Comparison of ENCODE assay signal across 11 cellular contexts in the genomic region with DNA sequence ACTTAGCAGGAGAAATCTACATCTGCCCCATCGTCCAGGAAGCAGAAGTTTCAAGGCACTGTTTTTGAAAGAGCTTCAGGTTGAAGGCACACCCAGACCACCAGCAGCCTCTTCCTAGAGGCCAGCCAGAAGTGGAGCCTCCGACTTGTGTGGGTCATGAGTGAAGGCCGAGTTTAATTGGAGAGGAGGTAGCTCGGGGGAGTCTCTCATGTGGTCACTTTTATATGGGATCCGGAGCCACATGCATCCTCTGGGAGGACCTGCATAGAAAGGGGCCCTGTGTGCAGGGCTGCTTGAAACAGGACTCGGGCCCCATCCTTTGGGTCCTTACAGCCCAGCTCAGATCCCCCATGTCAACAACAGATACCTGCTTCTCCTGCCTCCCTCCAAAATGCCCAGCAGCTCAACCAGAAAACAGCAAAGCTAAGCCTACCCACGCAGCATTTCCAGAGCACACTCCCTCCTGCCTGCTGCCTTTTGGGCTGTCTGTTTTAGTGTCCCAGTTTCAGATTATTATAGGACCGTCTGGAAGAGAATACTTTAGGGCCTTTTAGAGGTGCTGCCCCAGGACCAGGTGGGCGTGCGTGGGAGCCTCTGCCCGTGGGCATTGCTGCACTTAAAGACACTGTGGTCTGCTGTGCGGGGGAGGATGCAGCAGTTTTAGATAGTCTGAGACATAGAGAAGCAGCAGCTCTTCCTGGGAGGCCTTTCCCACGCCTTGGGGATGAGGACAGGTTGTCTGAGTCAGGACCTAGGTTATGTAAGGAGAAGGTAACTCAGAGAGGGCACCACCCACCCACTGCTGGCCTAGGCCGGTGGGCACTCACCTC. TPM values are rescaled to one million over a fixed set of nuclear protein-coding genes. Genes with fewer than 3 reads are reported as not detected.
A peak's percentile ranks its signal among the peaks of the same experiment; 100 is the strongest.
DNase-seq lines count a peak whose midpoint lies in the region; ATAC-seq and TF ChIP-seq lines count a peak whose summit lies in the region.
"Had no signal": no experiment of that assay in that cellular context is flagged by ENCODE, and none has a peak within 500 bp of the region (broad histone marks: within the 10 kb centered on the region; RNA-seq: fewer than 3 reads in every experiment).

No MANE protein-coding gene starts in this region.

- H3K23ac ChIP-seq in H9 (ENCODE audit: insufficient read length, low read depth, low read length), result no peak overlapping the region

- H4K91ac ChIP-seq in H9 (ENCODE audit: insufficient read length, low read depth, low read length), result no peak overlapping the region

- no peak overlapping the region for H2BK15ac ChIP-seq in H9 (ENCODE audit: low read depth, low read length)

- no peaks in the 10 kb centered on the region for H3K79me1 ChIP-seq in H9 (ENCODE audit: insufficient read depth, low read depth, low read length, poor library complexity, severe bottlenecking)

- H3K27me3 ChIP-seq in H9 (ENCODE audit: insufficient read depth, low read length) (no peaks in the 10 kb centered on the region), RWPE2 (ENCODE audit: insufficient read depth, poor library complexity, severe bottlenecking) (no peaks in the 10 kb centered on the region), kidney epithelial cell (ENCODE audit: control insufficient read depth, insufficient read depth, low read length) (no peaks in the 10 kb centered on the region), spleen (replicated peaks in 1 of 7) (no peaks in the 10 kb centered on the region), A673 (replicated peaks; ENCODE audit: insufficient read depth, low read depth, low read length, poor library complexity) (no peaks in the 10 kb centered on the region)

- H3K4me1 ChIP-seq in H9 (ENCODE audit: insufficient read depth, low read length), result no peaks in the 10 kb centered on the region; the same call in 1 of the 2 replicates
- H3K4me1 ChIP-seq in RWPE2 (ENCODE audit: insufficient read depth, poor library complexity, severe bottlenecking), result peaks cover 51% of the 10 kb centered on the region
- peaks cover 0 to 81% (median 62%) of the 10 kb centered on the region in 6 donors for H3K4me1 ChIP-seq in spleen
- H3K4me1 ChIP-seq in A673 (ENCODE audit: insufficient read depth, low read length, poor library complexity, severe bottlenecking), result peaks cover 11% of the 10 kb centered on the region
- H3K4me1 ChIP-seq: HAP-1 had no signal

- H3K79me2 ChIP-seq in H9 (ENCODE audit: insufficient read depth, low read length), result no peaks in the 10 kb centered on the region; the same call in 1 of the 2 replicates

- no peak overlapping the region for H3K4me2 ChIP-seq in H9 (ENCODE audit: insufficient read depth, insufficient read length, low read length)

- TF ChIP-seq CTCF in H9 (conservative IDR thresholded peaks at IDR 0.05) (no peak), RWPE2 (IDR thresholded peaks at IDR 0.05; ENCODE audit: poor library complexity, severe bottlenecking) (no peak), kidney epithelial cell (IDR thresholded peaks at IDR 0.05; ENCODE audit: insufficient read depth, low read length, poor library complexity, severe bottlenecking) (no peak), spleen (IDR thresholded peaks at IDR 0.05 in 8 of 11, conservative IDR thresholded peaks at IDR 0.05 in 3 of 11) (no peak), A673 (conservative IDR thresholded peaks at IDR 0.05; ENCODE audit: low read depth, low read length) (no peak)

- H3K9ac ChIP-seq in H9 (ENCODE audit: extremely low read depth, insufficient read length, low read length), result no peak overlapping the region

- H3K9me3 Mint-ChIP-seq in H9, result no peaks in the 10 kb centered on the region
- H3K9me3 Mint-ChIP-seq: natural killer cell had no signal

- no peaks in the 10 kb centered on the region for H4K20me1 ChIP-seq in H9 (ENCODE audit: control insufficient read depth, insufficient read depth, insufficient read length)

- WGBS in H9 (ENCODE audit: extremely low coverage, insufficient read length, low lambda C conversion rate), result no CpG with 5 or more reads among the region's 14 CpGs
- 71 to 85% (median 79%) methylated on average over 14 of the region's 14 CpGs for WGBS in spleen, 5 donors

- H3K27ac ChIP-seq in H9 (ENCODE audit: insufficient read length, low read depth, low read length), result no peak overlapping the region
- peak overlapping the region; percentile 65 for H3K27ac ChIP-seq in RWPE2 (ENCODE audit: poor library complexity, severe bottlenecking)
- H3K27ac ChIP-seq in spleen, result no peak overlapping the region
- no peak overlapping the region for H3K27ac ChIP-seq in A673 (ENCODE audit: low read depth, low read length, poor library complexity, severe bottlenecking)

- H3K27me3 Mint-ChIP-seq in H9 (ENCODE audit: low read depth), result no peaks in the 10 kb centered on the region

- H3K36me3 ChIP-seq in RWPE2 (ENCODE audit: low read depth) (peaks cover 54% of the 10 kb centered on the region), kidney epithelial cell (ENCODE audit: control insufficient read depth, insufficient read depth, low read length) (no peaks in the 10 kb centered on the region), spleen (peaks cover 0 to 44% (median 0%) of the 10 kb centered on the region in 6 donors), A673 (ENCODE audit: insufficient read depth, low read length, poor library complexity, severe bottlenecking) (peaks cover 14% of the 10 kb centered on the region)

- no peak for TF ChIP-seq POLR2A in spleen (IDR thresholded peaks at IDR 0.05)

- DNase-seq in H9 (no peak), RWPE2 (ENCODE audit: low spot score) (peak; percentile 56), kidney epithelial cell (ENCODE audit: low read depth) (peak; percentile 45), spleen (peak; percentile 44), Kasumi-1 (lab: John Stamatoyannopoulos, UW) (no peak), AG20443 (ENCODE audit: low spot score) (no peak), A673 (ENCODE audit: low spot score) (no peak)
- DNase-seq: activated CD8-positive, alpha-beta memory T cell treated with anti-CD3 and anti-CD28 coated beads, Interleukin-2, amount 50 U/mL, for 48 hours; natural killer cell had no signal

- H2BK5ac ChIP-seq in H9 (ENCODE audit: insufficient read length, low read length), result no peak overlapping the region

- H3K4me3 Mint-ChIP-seq in H9, result no peak overlapping the region
- H3K4me3 Mint-ChIP-seq: brain, natural killer cell had no signal

- intact Hi-C loops in spleen (cut with DNase I; ENCODE audit: low total_unique reads) (no loop called here), A673 (cut with micrococcal nuclease; ENCODE audit: unreplicated experiment) (no loop called here)

- no peak overlapping the region for H2AK5ac ChIP-seq in H9 (ENCODE audit: insufficient read length, low read length)

- no peak overlapping the region for H2BK20ac ChIP-seq in H9 (ENCODE audit: low read depth, low read length, poor library complexity, severe bottlenecking)

- H3K9me3 ChIP-seq in H9 (ENCODE audit: control insufficient read depth, low read depth, low read length), result no peaks in the 10 kb centered on the region
- H3K9me3 ChIP-seq in RWPE2 (ENCODE audit: severe bottlenecking), result no peaks in the 10 kb centered on the region
- H3K9me3 ChIP-seq in spleen, result peaks cover 0 to 10% (median 7%) of the 10 kb centered on the region in 8 donors
- H3K9me3 ChIP-seq in A673 (ENCODE audit: low read depth, low read length, poor library complexity, severe bottlenecking), result peaks cover 6% of the 10 kb centered on the region
- H3K9me3 ChIP-seq: HAP-1 had no signal

- POLR2A ChIA-PET in A673 (lab: Charles Lee; ENCODE audit: low non-redundant PET), result no interaction called here

- H3K14ac ChIP-seq in H9 (ENCODE audit: insufficient read depth, low read length), result no peak overlapping the region

- no peak overlapping the region for H3K4me3 ChIP-seq in RWPE2 (ENCODE audit: severe bottlenecking)
- no peak overlapping the region for H3K4me3 ChIP-seq in kidney epithelial cell (ENCODE audit: low read depth, low read length)
- no peak overlapping the region for H3K4me3 ChIP-seq in spleen
- H3K4me3 ChIP-seq in A673 (ENCODE audit: low read depth, low read length, poor library complexity, severe bottlenecking), result no peak overlapping the region
- H3K4me3 ChIP-seq: HAP-1 had no signal

- no peaks in the 10 kb centered on the region for H3K23me2 ChIP-seq in H9 (ENCODE audit: insufficient read length, low read depth, low read length, poor library complexity, severe bottlenecking)

- peak overlapping the region in 2 of 3 experiments; percentile 68 to 80; a peak in 4 of 7 replicates for H3K27ac Mint-ChIP-seq in H9

- H3T11ph ChIP-seq in H9 (ENCODE audit: low read length), result no peak overlapping the region

- no peak overlapping the region for H3K4ac ChIP-seq in H9 (ENCODE audit: low read depth, low read length)

- no peak overlapping the region for H2BK12ac ChIP-seq in H9 (ENCODE audit: insufficient read length, low read depth, low read length)

- peak; percentile 45 for ATAC-seq in RWPE2 (ENCODE audit: low read depth)
- ATAC-seq: natural killer cell had no signal

- H4K8ac ChIP-seq in H9 (replicated peaks; ENCODE audit: insufficient read length, low read depth, low read length), result no peak overlapping the region

- H4K5ac ChIP-seq in H9 (ENCODE audit: insufficient read length, low read depth, low read length), result no peak overlapping the region

- H3K4me1 Mint-ChIP-seq in H9, result peaks cover 0 to 3% of the 10 kb centered on the region in 2 experiments; a peak in 2 of 4 replicates

- peaks cover 7 to 25% (median 12%) of the 10 kb centered on the region in 3 experiments for H3K36me3 Mint-ChIP-seq in H9 (ENCODE audit: insufficient read depth in 1 of 3, low read depth in 3 of 3)
- H3K36me3 Mint-ChIP-seq: natural killer cell had no signal

- H3K18ac ChIP-seq in H9 (ENCODE audit: insufficient read length, low read depth, low read length), result no peak overlapping the region

- no peak overlapping the region for H3K56ac ChIP-seq in H9 (ENCODE audit: insufficient read length, low read depth, low read length)

- BruUV-seq in A673 (replicated peaks; lab: Mats Ljungman, UMichigan), result no TSS peak

- no peak overlapping the region for H2BK120ac ChIP-seq in H9 (ENCODE audit: low read depth, low read length, poor library complexity, severe bottlenecking)

- H2AFZ ChIP-seq in H9 (ENCODE audit: low read length), result no peak overlapping the region

- CTCF ChIA-PET in A673 (lab: Charles Lee), result no interaction called here

RNA-seq across cellular contexts. Expression of gene MPRIP, which starts 29.5 kb away (rescaled TPM):
- 129 and 132 TPM in 2 replicates for total RNA-seq in H9 (2021)
- 99.6 and 135 TPM in 2 replicates for total RNA-seq in kidney epithelial cell
- total RNA-seq in spleen, result 100 to 1,000 TPM; 120 to 309 (median 197) TPM
- polyA plus RNA-seq in spleen, result 100 to 1,000 TPM in 1 of 3 donors, 10 to 100 TPM in 2; 52.3 to 114 (median 83.0) TPM
- 290 and 302 TPM in 2 replicates for total RNA-seq in A673 (2021)

Comparison
In these comparisons a context has a peak if more than half of its experiments do, and no peak if none do; other contexts are left out.
1. DNase-seq: peak in RWPE2 (single experiment), kidney epithelial cell (single experiment) and spleen (single experiment); none in H9 (single experiment), Kasumi-1 (0 of 2), AG20443 (single experiment) and A673 (single experiment).